ENCODE assay signal across 8 cellular contexts in the genomic region with DNA sequence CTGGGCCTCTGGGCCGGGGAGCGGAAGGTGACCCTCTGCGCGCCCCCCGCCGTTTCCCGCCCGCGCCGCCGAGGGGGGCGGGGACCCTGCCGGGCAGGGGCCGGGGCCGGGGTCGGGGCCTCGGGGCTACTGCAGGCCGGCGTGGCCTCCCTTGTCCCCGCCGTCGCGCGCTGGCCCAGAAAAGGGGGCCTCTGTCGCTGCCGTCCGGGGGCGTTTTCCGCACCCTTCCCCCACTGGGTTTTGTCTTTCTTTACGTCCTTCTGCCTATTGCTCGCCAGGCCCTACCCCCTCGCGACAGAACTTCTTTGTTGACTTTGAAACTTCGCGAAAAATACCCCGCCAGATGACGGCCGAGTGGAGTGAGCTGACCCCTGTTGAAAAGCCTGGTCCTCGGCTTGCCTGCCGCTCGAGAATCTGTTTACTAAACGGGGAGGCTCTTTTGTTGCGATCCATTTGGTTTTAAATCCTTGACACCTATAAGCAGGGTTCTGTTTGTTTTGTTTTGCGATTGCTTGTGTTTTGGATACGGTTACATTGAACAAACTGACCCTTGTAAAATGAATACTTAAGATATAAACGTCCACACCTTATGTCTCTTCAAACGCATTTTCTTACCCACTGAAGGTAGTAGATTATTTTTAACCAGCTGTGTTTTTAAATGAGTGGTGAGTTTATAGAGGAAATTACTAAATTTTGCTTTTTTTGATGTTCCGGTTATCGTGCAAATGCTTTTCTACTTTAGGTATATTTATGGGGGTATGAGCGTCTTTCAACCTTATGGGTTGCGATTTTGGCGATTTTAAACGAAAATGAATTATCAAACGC. TPM values are rescaled to one million over a fixed set of nuclear protein-coding genes. Genes with fewer than 3 reads are reported as not detected.
DNase-seq lines count a peak whose midpoint lies in the region; ATAC-seq, FAIRE-seq and TF ChIP-seq lines count a peak whose summit lies in the region.

No MANE protein-coding gene starts in this region.

- H3K36me3 ChIP-seq in Peyer's patch (no peaks in the 10 kb centered on the region), heart left ventricle (no peaks in the 10 kb centered on the region), rectal smooth muscle tissue (ENCODE audit: control insufficient read depth, insufficient read depth, low read length) (no peaks in the 10 kb centered on the region)

- no peaks in the 10 kb centered on the region for H3K9me3 Mint-ChIP-seq in activated naive CD4-positive, alpha-beta T cell treated with anti-CD3 and anti-CD28 coated beads, Interleukin-2, amount 10 ng/mL, durations not matched to agents 7 days and 5 days

- intact Hi-C loops in heart left ventricle (cut with DNase I), result loop anchor here in 4 of 10 donors (5.0 to 10.0 kb wide), 4 partner anchors 38 to 411 kb away; a partner anchor contains a TSS

- H3K27me3 Mint-ChIP-seq in activated naive CD4-positive, alpha-beta T cell treated with anti-CD3 and anti-CD28 coated beads, Interleukin-2, amount 10 ng/mL, durations not matched to agents 7 days and 5 days, result no peaks in the 10 kb centered on the region

- H3K27ac Mint-ChIP-seq in activated naive CD4-positive, alpha-beta T cell treated with anti-CD3 and anti-CD28 coated beads, Interleukin-2, amount 10 ng/mL, durations not matched to agents 7 days and 5 days, result peak overlapping the region; percentile 98

- peaks cover 47% of the 10 kb centered on the region for H3K4me1 Mint-ChIP-seq in activated naive CD4-positive, alpha-beta T cell treated with anti-CD3 and anti-CD28 coated beads, Interleukin-2, amount 10 ng/mL, durations not matched to agents 7 days and 5 days

- WGBS in heart left ventricle, 4 donors, result 1% methylated on average over 29 to 54 of the region's 54 CpGs

- peak overlapping the region; percentile 77 to 99 (median 92) for H3K4me3 ChIP-seq in Peyer's patch
- H3K4me3 ChIP-seq in heart left ventricle, result peak overlapping the region; percentile 71 to 98 (median 90)
- peak overlapping the region; percentile 88 for H3K4me3 ChIP-seq in rectal smooth muscle tissue (ENCODE audit: low read length)

- H3K9me3 ChIP-seq in Peyer's patch (no peaks in the 10 kb centered on the region), heart left ventricle (no peaks in the 10 kb centered on the region)

- TF ChIP-seq CTCF in Peyer's patch (IDR thresholded peaks at IDR 0.05), result no peak
- TF ChIP-seq CTCF in heart left ventricle (IDR thresholded peaks at IDR 0.05), result peak in 1 of 12 donors; percentile 5

- H3K36me3 Mint-ChIP-seq in activated naive CD4-positive, alpha-beta T cell treated with anti-CD3 and anti-CD28 coated beads, Interleukin-2, amount 10 ng/mL, durations not matched to agents 7 days and 5 days, result peaks cover 12% of the 10 kb centered on the region

- peak; percentile 40 for DNase-seq in Ammon's horn (ENCODE audit: low spot score)
- no peak for DNase-seq in GM19239 (ENCODE audit: insufficient read length, low spot score)
- DNase-seq in Peyer's patch, result peak; percentile 52 to 73 (median 65)
- DNase-seq in activated naive CD4-positive, alpha-beta T cell treated with anti-CD3 and anti-CD28 coated beads, Interleukin-2, amount 10 ng/mL, durations not matched to agents 7 days and 5 days, result peak; percentile 58
- DNase-seq in heart left ventricle, result peak; percentile 43 to 68 (median 44)
- no peak for DNase-seq in GOT3 (lab: John Stamatoyannopoulos, UW)

- H3K4me1 ChIP-seq in Peyer's patch (peaks cover 0 to 25% (median 6%) of the 10 kb centered on the region in 4 donors), heart left ventricle (peaks cover 5 to 64% (median 35%) of the 10 kb centered on the region in 12 donors), rectal smooth muscle tissue (ENCODE audit: control insufficient read depth, insufficient read depth, low read length) (peaks cover 9% of the 10 kb centered on the region)

- no peaks in the 10 kb centered on the region for H3K27me3 ChIP-seq in Peyer's patch
- peaks cover 0 to 6% (median 0%) of the 10 kb centered on the region in 9 donors for H3K27me3 ChIP-seq in heart left ventricle
- no peaks in the 10 kb centered on the region for H3K27me3 ChIP-seq in rectal smooth muscle tissue (ENCODE audit: control insufficient read depth, insufficient read depth, low read length)

- ATAC-seq in HG03378 (IDR thresholded peaks at IDR 0.05; ENCODE audit: unreplicated experiment) (peak; percentile 19), heart left ventricle (peak in 2 of 4 donors; percentile 5 to 21)

- peak; percentile 81 for FAIRE-seq in GM19239 (lab: Jason Lieb, UNC)

- H3K27ac ChIP-seq in Peyer's patch (peak overlapping the region; percentile 98 to 100 (median 98)), heart left ventricle (peak overlapping the region; percentile 94 to 99 (median 98)), rectal smooth muscle tissue (ENCODE audit: low read depth, low read length) (peak overlapping the region; percentile 95)

- TF ChIP-seq POLR2A in Peyer's patch (IDR thresholded peaks at IDR 0.05) (no peak), heart left ventricle (IDR thresholded peaks at IDR 0.05) (no peak)

- CTCF ChIA-PET in activated naive CD4-positive, alpha-beta T cell treated with anti-CD3 and anti-CD28 coated beads, Interleukin-2, amount 10 ng/mL, durations not matched to agents 7 days and 5 days (lab: Charles Lee), result interaction anchor here (0.6 to 0.8 kb wide), 2 partner anchors 69 to 261 kb away, joined by 3 to 4 read pairs; no protein-coding TSS in a partner anchor

- H3K9ac ChIP-seq in rectal smooth muscle tissue (ENCODE audit: low read length), result peak overlapping the region; percentile 86

- peak overlapping the region; percentile 99 for H3K4me3 Mint-ChIP-seq in activated naive CD4-positive, alpha-beta T cell treated with anti-CD3 and anti-CD28 coated beads, Interleukin-2, amount 10 ng/mL, durations not matched to agents 7 days and 5 days

RNA-seq across cellular contexts. Expression of a gene that starts 0.8 kb away (rescaled TPM):
- total RNA-seq in Peyer's patch, result 100 to 1,000 TPM in 3 of 4 donors, 10 to 100 TPM in 1; 88.3 to 228 (median 174) TPM
- total RNA-seq in heart left ventricle, result 100 to 1,000 TPM; 108 to 192 (median 161) TPM
- polyA plus RNA-seq in heart left ventricle, result 10 to 100 TPM; 39.3 to 91.6 TPM

RNA-seq across cellular contexts. Expression of a gene that starts 46.6 kb away (rescaled TPM):
- total RNA-seq in Peyer's patch, result 100 to 1,000 TPM in 3 of 4 donors, 10 to 100 TPM in 1; 17.3 to 166 (median 120) TPM
- 10 to 100 TPM; 12.4 to 53.5 (median 29.0) TPM for total RNA-seq in heart left ventricle
- 10 to 100 TPM; 20.8 to 32.5 TPM for polyA plus RNA-seq in heart left ventricle

Comparison
In these comparisons a context has a peak if more than half of its experiments do, and no peak if none do; other contexts are left out.
1. DNase-seq: peak in Ammon's horn (single experiment), Peyer's patch (3 of 3), activated naive CD4-positive, alpha-beta T cell treated with anti-CD3 and anti-CD28 coated beads, Interleukin-2, amount 10 ng/mL, durations not matched to agents 7 days and 5 days (single experiment) and heart left ventricle (5 of 5); none in GM19239 (single experiment) and GOT3 (single experiment).
2. Peak in every context shown above with its lines, with median percentiles within 50 percentile points of each other: H3K27ac ChIP-seq and H3K4me3 ChIP-seq.